12 cellular contexts compared by ENCODE assay signal in genomic region chr15:81813215-81813614, GRCh38.
A peak's percentile ranks its signal among the peaks of the same experiment; 100 is the strongest.
DNase-seq lines count a peak whose midpoint lies in the region; ATAC-seq, FAIRE-seq and TF ChIP-seq lines count a peak whose summit lies in the region.
"Had no signal": no experiment of that assay in that cellular context is flagged by ENCODE, and none has a peak within 500 bp of the region (broad histone marks: within the 10 kb centered on the region; RNA-seq: fewer than 3 reads in every experiment).

No MANE protein-coding gene starts in this region.

- H2AFZ ChIP-seq in OCI-LY1 (ENCODE audit: low read length), result no peak overlapping the region

- H3K9me2 ChIP-seq in OCI-LY1 (ENCODE audit: low read depth, low read length), result no peaks in the 10 kb centered on the region

- H3K27me3 ChIP-seq in BJ (ENCODE audit: control insufficient read depth, insufficient read depth, low read length) (no peaks in the 10 kb centered on the region), OCI-LY1 (ENCODE audit: insufficient read depth, low read length) (no peaks in the 10 kb centered on the region)

- no peaks in the 10 kb centered on the region for H3K4me1 Mint-ChIP-seq in CD14-positive monocyte
- no peaks in the 10 kb centered on the region for H3K4me1 Mint-ChIP-seq in activated CD8-positive, alpha-beta T cell treated with anti-CD3 and anti-CD28 coated beads, Interleukin-2, amount 10 ng/mL, durations not matched to agents 7 days and 5 days (ENCODE audit: low read depth)
- H3K4me1 Mint-ChIP-seq: activated naive CD8-positive, alpha-beta T cell treated with anti-CD3 and anti-CD28 coated beads for 36 hours; mesothelial cell of epicardium had no signal

- H3K4me3 Mint-ChIP-seq in CD14-positive monocyte, result no peak overlapping the region
- no peak overlapping the region for H3K4me3 Mint-ChIP-seq in activated CD8-positive, alpha-beta T cell treated with anti-CD3 and anti-CD28 coated beads, Interleukin-2, amount 10 ng/mL, durations not matched to agents 7 days and 5 days
- H3K4me3 Mint-ChIP-seq: activated naive CD8-positive, alpha-beta T cell treated with anti-CD3 and anti-CD28 coated beads for 36 hours; mesothelial cell of epicardium had no signal

- no peaks in the 10 kb centered on the region for H3K36me3 Mint-ChIP-seq in CD14-positive monocyte
- H3K36me3 Mint-ChIP-seq in activated CD8-positive, alpha-beta T cell treated with anti-CD3 and anti-CD28 coated beads, Interleukin-2, amount 10 ng/mL, durations not matched to agents 7 days and 5 days (ENCODE audit: low read depth), result no peaks in the 10 kb centered on the region
- H3K36me3 Mint-ChIP-seq: activated naive CD8-positive, alpha-beta T cell treated with anti-CD3 and anti-CD28 coated beads for 36 hours had no signal

- no peak overlapping the region for H3K27ac Mint-ChIP-seq in CD14-positive monocyte
- no peak overlapping the region for H3K27ac Mint-ChIP-seq in activated CD8-positive, alpha-beta T cell treated with anti-CD3 and anti-CD28 coated beads, Interleukin-2, amount 10 ng/mL, durations not matched to agents 7 days and 5 days
- H3K27ac Mint-ChIP-seq: activated naive CD8-positive, alpha-beta T cell treated with anti-CD3 and anti-CD28 coated beads for 36 hours; mesothelial cell of epicardium had no signal

- no peaks in the 10 kb centered on the region for H4K20me1 ChIP-seq in OCI-LY1 (ENCODE audit: insufficient read depth, low read length)

- no peak for DNase-seq in BJ (ENCODE audit: low read depth)
- DNase-seq in HEK293T (ENCODE audit: extremely low spot score), result peak; percentile 58
- DNase-seq in iPS DF 19.7 (ENCODE audit: low read depth, low spot score), result peak; percentile 17
- no peak for DNase-seq in GM19239 (ENCODE audit: insufficient read length, low spot score)
- DNase-seq in GM03348 (ENCODE audit: low spot score), result no peak
- no peak for DNase-seq in CD14-positive monocyte (ENCODE audit: low spot score)
- no peak for DNase-seq in activated CD8-positive, alpha-beta T cell treated with anti-CD3 and anti-CD28 coated beads, Interleukin-2, amount 10 ng/mL, durations not matched to agents 7 days and 5 days
- DNase-seq: activated naive CD8-positive, alpha-beta T cell treated with anti-CD3 and anti-CD28 coated beads for 36 hours; substantia nigra had no signal

- ATAC-seq in activated CD8-positive, alpha-beta T cell treated with anti-CD3 and anti-CD28 coated beads, Interleukin-2, amount 10 ng/mL, durations not matched to agents 7 days and 5 days, result no peak

- H3K4me3 ChIP-seq in BJ (ENCODE audit: low read depth, low read length), result no peak overlapping the region
- no peak overlapping the region for H3K4me3 ChIP-seq in OCI-LY1 (ENCODE audit: low read depth, low read length, poor library complexity, severe bottlenecking)

- H3K27ac ChIP-seq in OCI-LY1 (ENCODE audit: low read depth, low read length, poor library complexity, severe bottlenecking), result no peak overlapping the region

- intact Hi-C loops in CD14-positive monocyte (cut with micrococcal nuclease), result no loop called here

- POLR2A ChIA-PET in BJ (lab: Charles Lee), result no interaction called here
- POLR2A ChIA-PET in HEK293T (lab: Yijun Ruan, JAX), result no interaction called here
- POLR2A ChIA-PET in activated CD8-positive, alpha-beta T cell treated with anti-CD3 and anti-CD28 coated beads, Interleukin-2, amount 10 ng/mL, durations not matched to agents 7 days and 5 days (lab: Charles Lee), result no interaction called here

- no peaks in the 10 kb centered on the region for H3K9me3 ChIP-seq in OCI-LY1 (ENCODE audit: low read length)

- peaks cover 0 to 2% (median 0%) of the 10 kb centered on the region in 7 donors for H3K9me3 Mint-ChIP-seq in CD14-positive monocyte
- no peaks in the 10 kb centered on the region for H3K9me3 Mint-ChIP-seq in activated CD8-positive, alpha-beta T cell treated with anti-CD3 and anti-CD28 coated beads, Interleukin-2, amount 10 ng/mL, durations not matched to agents 7 days and 5 days (ENCODE audit: insufficient read depth)
- H3K9me3 Mint-ChIP-seq: activated naive CD8-positive, alpha-beta T cell treated with anti-CD3 and anti-CD28 coated beads for 36 hours; mesothelial cell of epicardium had no signal

- TF ChIP-seq CTCF in BJ (IDR thresholded peaks at IDR 0.05; ENCODE audit: insufficient read depth, low read depth, low read length), result peak; percentile 24; the same call in 1 of the 2 replicates
- TF ChIP-seq CTCF in OCI-LY1 (IDR thresholded peaks at IDR 0.05; ENCODE audit: low read length), result peak; percentile 23; the same call in 1 of the 2 replicates
- no peak for TF ChIP-seq CTCF in CD14-positive monocyte (IDR thresholded peaks at IDR 0.05)

- H3K9ac ChIP-seq in OCI-LY1 (ENCODE audit: low read length), result no peak overlapping the region

- H3K27me3 Mint-ChIP-seq in CD14-positive monocyte (ENCODE audit: low read depth in 3 of 3), result peaks cover 0 to 1% (median 0%) of the 10 kb centered on the region in 3 donors
- H3K27me3 Mint-ChIP-seq in activated CD8-positive, alpha-beta T cell treated with anti-CD3 and anti-CD28 coated beads, Interleukin-2, amount 10 ng/mL, durations not matched to agents 7 days and 5 days (ENCODE audit: low read depth), result peaks cover 8% of the 10 kb centered on the region

- no peaks in the 10 kb centered on the region for H3K79me2 ChIP-seq in OCI-LY1 (ENCODE audit: insufficient read depth, low read length)

- H3K4me2 ChIP-seq in OCI-LY1 (ENCODE audit: low read length), result no peak overlapping the region

- peaks cover 7% of the 10 kb centered on the region for H3K4me1 ChIP-seq in OCI-LY1 (ENCODE audit: insufficient read depth, low read length, severe bottlenecking)

- H3K36me3 ChIP-seq in BJ (ENCODE audit: control insufficient read depth, insufficient read depth, low read length), result no peaks in the 10 kb centered on the region
- H3K36me3 ChIP-seq in OCI-LY1 (ENCODE audit: insufficient read depth, low read length), result no peaks in the 10 kb centered on the region; the same call in 1 of the 2 replicates

- H3F3A ChIP-seq in OCI-LY1 (ENCODE audit: insufficient read depth, low read length), result no peaks in the 10 kb centered on the region

- CTCF ChIA-PET in BJ (lab: Yijun Ruan, JAX) (no interaction called here), HEK293T (lab: Yijun Ruan, JAX) (interaction anchor here (1.0 to 1.4 kb wide), 4 partner anchors 18 to 385 kb away, joined by 3 to 4 read pairs (median 4); no protein-coding TSS in a partner anchor)
- CTCF ChIA-PET in activated CD8-positive, alpha-beta T cell treated with anti-CD3 and anti-CD28 coated beads, Interleukin-2, amount 10 ng/mL, durations not matched to agents 7 days and 5 days (lab: Charles Lee), result no interaction called here

- no peak for FAIRE-seq in GM19239 (lab: Jason Lieb, UNC)
- FAIRE-seq: endothelial cell of umbilical vein had no signal

TF ChIP-seq in HEK293T, 16 proteins besides CTCF, POLR2A, EP300 and RAD21:
- no peak for TF ChIP-seq BHLHE40 (IDR thresholded peaks at IDR 0.05; ENCODE audit: borderline replicate concordance)
- no peak for TF ChIP-seq SP1 (IDR thresholded peaks at IDR 0.05)
- TF ChIP-seq L3MBTL2 (conservative IDR thresholded peaks at IDR 0.05), result no peak
- no peak for TF ChIP-seq HDGF (IDR thresholded peaks at IDR 0.05; ENCODE audit: borderline replicate concordance)
- no peak for TF ChIP-seq CTBP1 (IDR thresholded peaks at IDR 0.05; ENCODE audit: borderline replicate concordance)
- TF ChIP-seq ELF4 (IDR thresholded peaks at IDR 0.05), result no peak
- TF ChIP-seq FOXA1 (IDR thresholded peaks at IDR 0.05), result no peak
- TF ChIP-seq, protein P1, sequence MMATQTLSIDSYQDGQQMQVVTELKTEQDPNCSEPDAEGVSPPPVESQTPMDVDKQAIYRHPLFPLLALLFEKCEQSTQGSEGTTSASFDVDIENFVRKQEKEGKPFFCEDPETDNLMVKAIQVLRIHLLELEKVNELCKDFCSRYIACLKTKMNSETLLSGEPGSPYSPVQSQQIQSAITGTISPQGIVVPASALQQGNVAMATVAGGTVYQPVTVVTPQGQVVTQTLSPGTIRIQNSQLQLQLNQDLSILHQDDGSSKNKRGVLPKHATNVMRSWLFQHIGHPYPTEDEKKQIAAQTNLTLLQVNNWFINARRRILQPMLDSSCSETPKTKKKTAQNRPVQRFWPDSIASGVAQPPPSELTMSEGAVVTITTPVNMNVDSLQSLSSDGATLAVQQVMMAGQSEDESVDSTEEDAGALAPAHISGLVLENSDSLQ (IDR thresholded peaks at IDR 0.05), result no peak
- no peak for TF ChIP-seq ARNT (IDR thresholded peaks at IDR 0.05)
- TF ChIP-seq LEF1 (IDR thresholded peaks at IDR 0.05; ENCODE audit: borderline replicate concordance), result no peak
- no peak for TF ChIP-seq TARDBP (IDR thresholded peaks at IDR 0.05)

Comparison
In these comparisons a context has a peak if more than half of its experiments do, and no peak if none do; other contexts are left out.
1. DNase-seq: peak in HEK293T (single experiment) and iPS DF 19.7 (single experiment); none in BJ (single experiment), GM19239 (single experiment), GM03348 (single experiment), CD14-positive monocyte (single experiment) and activated CD8-positive, alpha-beta T cell treated with anti-CD3 and anti-CD28 coated beads, Interleukin-2, amount 10 ng/mL, durations not matched to agents 7 days and 5 days (single experiment).